26 cellular contexts compared by ENCODE assay signal in the genomic region with DNA sequence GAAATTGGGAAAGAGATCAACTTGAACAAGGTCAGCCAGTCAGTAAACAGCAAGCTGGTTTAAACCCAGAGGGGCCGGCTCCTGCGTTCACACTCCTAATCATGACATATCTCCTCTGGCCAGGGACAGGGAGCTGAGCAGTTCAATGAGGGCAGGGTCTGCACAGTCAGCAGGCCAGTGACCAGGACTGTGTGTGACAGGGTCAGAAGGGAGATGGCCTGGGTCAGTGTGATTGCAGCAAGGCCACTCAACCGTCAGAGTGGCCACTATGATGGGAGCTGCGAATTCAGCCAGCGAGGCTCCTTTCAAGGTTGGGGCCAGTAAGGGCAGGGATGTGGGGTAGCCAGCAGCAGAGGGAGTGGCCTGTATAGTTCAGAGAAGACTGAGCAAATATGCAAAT. TPM values are rescaled to one million over a fixed set of nuclear protein-coding genes. Genes with fewer than 3 reads are reported as not detected.
DNase-seq lines count a peak whose midpoint lies in the region; ATAC-seq, FAIRE-seq and TF ChIP-seq lines count a peak whose summit lies in the region.
"Had no signal": no experiment of that assay in that cellular context is flagged by ENCODE, and none has a peak within 500 bp of the region (broad histone marks: within the 10 kb centered on the region; RNA-seq: fewer than 3 reads in every experiment).

No MANE protein-coding gene starts in this region.

- H3K36me3 Mint-ChIP-seq in stimulated activated memory B cell treated with anti-CD40 and anti-IgM and Interleukin-4, amounts not matched to agents 10 μg/mL and 1 μg/mL and 100 μg/mL, for 72 hours: peaks cover 51% of the 10 kb centered on the region

- H3K4me1 Mint-ChIP-seq in stimulated activated memory B cell treated with anti-CD40 and anti-IgM and Interleukin-4, amounts not matched to agents 10 μg/mL and 1 μg/mL and 100 μg/mL, for 72 hours: peaks cover 5% of the 10 kb centered on the region

- H3K4me3 ChIP-seq in liver (ENCODE audit: low read depth in 1 of 3, low read length in 3 of 3): no peak overlapping the region
- no peak overlapping the region for H3K4me3 ChIP-seq in HepG2 (replicated peaks in 1 of 3; ENCODE audit: insufficient read depth in 1 of 3, low read depth in 2 of 3, low read length in 3 of 3)
- no peak overlapping the region for H3K4me3 ChIP-seq in adrenal gland
- H3K4me3 ChIP-seq in lower lobe of right lung: no peak overlapping the region
- H3K4me3 ChIP-seq: A549; BLaER1 treated with 17β-estradiol and CSF1 and Interleukin-3, amounts not matched to agents 10 nM and 100 nM; GM23248; SJCRH30 had no signal

- peaks cover 8 to 29% (median 22%) of the 10 kb centered on the region in 4 donors for H3K36me3 ChIP-seq in liver (ENCODE audit: control insufficient read depth in 4 of 4, insufficient read depth in 3 of 4, low read depth in 1 of 4, low read length in 3 of 4)
- H3K36me3 ChIP-seq in HepG2 (replicated peaks in 1 of 2; ENCODE audit: control insufficient read depth in 1 of 2, insufficient read depth in 2 of 2, low read length in 2 of 2): peaks cover 18 to 61% of the 10 kb centered on the region in 2 experiments
- H3K36me3 ChIP-seq in adrenal gland (replicated peaks in 1 of 2): peaks cover 0 to 43% of the 10 kb centered on the region in 2 donors
- H3K36me3 ChIP-seq in lower lobe of right lung: peaks cover 72% of the 10 kb centered on the region

- TF ChIP-seq RAD21 in liver (IDR thresholded peaks at IDR 0.05): no peak
- no peak for TF ChIP-seq RAD21 in HepG2 (CRISPR knock-in tag; IDR thresholded peaks at IDR 0.05)

- no peak for TF ChIP-seq POLR2A in HepG2 (IDR thresholded peaks at IDR 0.05; ENCODE audit: insufficient read depth in 1 of 2, low read depth in 2 of 2, low read length in 2 of 2)
- peak in 1 of 2 donors; percentile 24 for TF ChIP-seq POLR2A in adrenal gland (IDR thresholded peaks at IDR 0.05)

- no peaks in the 10 kb centered on the region for H3K9me3 Mint-ChIP-seq in stimulated activated memory B cell treated with anti-CD40 and anti-IgM and Interleukin-4, amounts not matched to agents 10 μg/mL and 1 μg/mL and 100 μg/mL, for 72 hours
- H3K9me3 Mint-ChIP-seq: CD4-positive, alpha-beta T cell had no signal

- H3K9ac ChIP-seq in liver (ENCODE audit: low read depth in 1 of 2, low read length in 2 of 2): no peak overlapping the region
- H3K9ac ChIP-seq in HepG2 (ENCODE audit: insufficient read depth, low read depth, low read length): no peak overlapping the region
- H3K9ac ChIP-seq: BLaER1 treated with 17β-estradiol and CSF1 and Interleukin-3, amounts not matched to agents 10 nM and 100 nM; GM23248 had no signal

- peak overlapping the region; percentile 19 for H3K27ac Mint-ChIP-seq in stimulated activated memory B cell treated with anti-CD40 and anti-IgM and Interleukin-4, amounts not matched to agents 10 μg/mL and 1 μg/mL and 100 μg/mL, for 72 hours
- H3K27ac Mint-ChIP-seq: CD4-positive, alpha-beta T cell had no signal

- H3K9me3 ChIP-seq in liver (ENCODE audit: control insufficient read depth in 4 of 4, low read length in 3 of 4): no peaks in the 10 kb centered on the region
- no peaks in the 10 kb centered on the region for H3K9me3 ChIP-seq in HepG2 (ENCODE audit: low read length)
- no peaks in the 10 kb centered on the region for H3K9me3 ChIP-seq in adrenal gland (replicated peaks in 1 of 3)
- H3K9me3 ChIP-seq in lower lobe of right lung: no peaks in the 10 kb centered on the region
- H3K9me3 ChIP-seq: A549; BLaER1 treated with 17β-estradiol and CSF1 and Interleukin-3, amounts not matched to agents 10 nM and 100 nM; SJCRH30 had no signal

- no peaks in the 10 kb centered on the region for H3K79me2 ChIP-seq in HepG2 (ENCODE audit: insufficient read depth, low read length)

- no peak; the same call in 2 of the 3 replicates for ATAC-seq in HepG2
- no peak for ATAC-seq in lower lobe of right lung
- ATAC-seq in stimulated activated memory B cell treated with anti-CD40 and anti-IgM and Interleukin-4, amounts not matched to agents 10 μg/mL and 1 μg/mL and 100 μg/mL, for 72 hours: no peak
- no peak for ATAC-seq in esophagus mucosa
- no peak for ATAC-seq in GM18502 (IDR thresholded peaks at IDR 0.05; ENCODE audit: poor library complexity, unreplicated experiment)
- ATAC-seq in HG03159 (IDR thresholded peaks at IDR 0.05; ENCODE audit: unreplicated experiment): no peak
- ATAC-seq: A549, Right ventricle myocardium inferior, SK-N-SH treated with all-trans-retinoic acid at 6 μM for 48 hours had no signal

- no peaks in the 10 kb centered on the region for H4K20me1 ChIP-seq in HepG2 (ENCODE audit: insufficient read depth, low read length)

- no TSS peak for BruUV-seq in HepG2 (replicated peaks; lab: Mats Ljungman, UMichigan)

- no peak overlapping the region for H3K4me2 ChIP-seq in HepG2 (ENCODE audit: low read depth, low read length)
- H3K4me2 ChIP-seq: A549; BLaER1 treated with 17β-estradiol and CSF1 and Interleukin-3, amounts not matched to agents 10 nM and 100 nM had no signal

- WGBS in liver: 52% methylated on average over 5 of the region's 5 CpGs
- WGBS in HepG2 (ENCODE audit: low lambda C conversion rate): 95% methylated on average over 5 of the region's 5 CpGs
- 50 to 73% (median 55%) methylated on average over 3 to 5 of the region's 5 CpGs for WGBS in adrenal gland, 4 donors

- H3K27me3 ChIP-seq in liver (ENCODE audit: control insufficient read depth in 4 of 4, insufficient read depth in 4 of 4, low read length in 3 of 4) (no peaks in the 10 kb centered on the region), HepG2 (ENCODE audit: control insufficient read depth in 1 of 2, insufficient read depth in 2 of 2, low read length in 2 of 2) (no peaks in the 10 kb centered on the region), adrenal gland (no peaks in the 10 kb centered on the region), lower lobe of right lung (ENCODE audit: low read depth) (no peaks in the 10 kb centered on the region)
- H3K27me3 ChIP-seq: BLaER1 treated with 17β-estradiol and CSF1 and Interleukin-3, amounts not matched to agents 10 nM and 100 nM; SJCRH30 had no signal

- H3K4me3 Mint-ChIP-seq in stimulated activated memory B cell treated with anti-CD40 and anti-IgM and Interleukin-4, amounts not matched to agents 10 μg/mL and 1 μg/mL and 100 μg/mL, for 72 hours: no peak overlapping the region
- H3K4me3 Mint-ChIP-seq: CD4-positive, alpha-beta T cell had no signal

- H3K4me1 ChIP-seq in liver (ENCODE audit: control insufficient read depth in 4 of 4, insufficient read depth in 4 of 4, low read length in 3 of 4) (peaks cover 0 to 12% (median 9%) of the 10 kb centered on the region in 4 donors), HepG2 (ENCODE audit: insufficient read depth, low read length) (no peaks in the 10 kb centered on the region), adrenal gland (replicated peaks in 1 of 2) (peaks cover 9 to 21% of the 10 kb centered on the region in 2 donors), lower lobe of right lung (no peaks in the 10 kb centered on the region)
- H3K4me1 ChIP-seq: A549, SJCRH30 had no signal

- TF ChIP-seq CTCF in liver (IDR thresholded peaks at IDR 0.05; ENCODE audit: low read depth, low read length, missing input control) (no peak), HepG2 (CRISPR knock-in tag; IDR thresholded peaks at IDR 0.05) (no peak), adrenal gland (IDR thresholded peaks at IDR 0.05) (no peak), lower lobe of right lung (IDR thresholded peaks at IDR 0.05) (no peak)

- no peak for TF ChIP-seq EP300 in HepG2 (IDR thresholded peaks at IDR 0.05; ENCODE audit: low read depth in 2 of 2, low read length in 2 of 2)
- TF ChIP-seq EP300 in HepG2 (CRISPR knock-in tag; IDR thresholded peaks at IDR 0.05; ENCODE audit: borderline replicate concordance): no peak

- CTCF ChIA-PET in HepG2 (lab: Yijun Ruan, JAX; ENCODE audit: low intra/inter-chr PET ratio, low total read pairs): no interaction called here

- H2AFZ ChIP-seq in HepG2 (ENCODE audit: low read length): no peak overlapping the region
- H2AFZ ChIP-seq: GM23248 had no signal

- DNase-seq in HepG2 (ENCODE audit: low spot score): no peak
- DNase-seq in adrenal gland: peak in 6 of 7 donors; percentile 53 to 79 (median 67)
- peak; percentile 19 for DNase-seq in lower lobe of right lung
- DNase-seq: AML-193; CD4-positive, alpha-beta T cell; GM23248; H7; Karpas-422; NCI-H1092 treated with DMSO at 0.1 percent for 48 hours; NCI-H1436 treated with DMSO at 0.1 percent for 48 hours; NCI-H187 treated with DMSO at 0.1 percent for 48 hours; NCI-H2107; NCI-H524; NCI-H774; SJCRH30 had no signal

- no peaks in the 10 kb centered on the region for H3K27me3 Mint-ChIP-seq in stimulated activated memory B cell treated with anti-CD40 and anti-IgM and Interleukin-4, amounts not matched to agents 10 μg/mL and 1 μg/mL and 100 μg/mL, for 72 hours
- H3K27me3 Mint-ChIP-seq: CD4-positive, alpha-beta T cell had no signal

- FAIRE-seq in HepG2 (lab: Jason Lieb, UNC): no peak
- FAIRE-seq: A549, G401.6 had no signal

- intact Hi-C loops in HepG2 (cut with micrococcal nuclease; ENCODE audit: unreplicated experiment) (no loop called here), adrenal gland (cut with DNase I) (no loop called here), lower lobe of right lung (cut with DNase I) (no loop called here)

- in situ Hi-C loops in HepG2 (cut with HindIII; ENCODE audit: extremely low pct_ligation_motif_present, low pct_unique_long_range_greater_than_20kb): no loop called here

- H3K27ac ChIP-seq in liver (ENCODE audit: low read depth in 1 of 2, low read length in 2 of 2) (peak overlapping the region in 1 of 2 donors; percentile 23), HepG2 (ENCODE audit: extremely low read length, insufficient read depth, low read length) (no peak overlapping the region), adrenal gland (peak overlapping the region; percentile 35 to 77 (median 48)), lower lobe of right lung (no peak overlapping the region)
- H3K27ac ChIP-seq: A549; BLaER1 treated with 17β-estradiol and CSF1 and Interleukin-3, amounts not matched to agents 10 nM and 100 nM; GM23248; HL-60; SJCRH30 had no signal

- POLR2A ChIA-PET in HepG2 (lab: Yijun Ruan, JAX): no interaction called here

RNA-seq across cellular contexts. Expression of a gene that starts 20.1 kb away (rescaled TPM):
- total RNA-seq in liver (10 to 100 TPM; 13.6 to 15.1 TPM), HepG2 (2016; rRNA removed; fragmentation: Illumina TruSeq; extraction: Trizol) (20.2 and 24.7 TPM in 2 replicates), adrenal gland (10 to 100 TPM; 10.3 to 39.7 (median 26.1) TPM), lower lobe of right lung (19.4 TPM), esophagus mucosa (19.7 TPM)
- polyA plus RNA-seq in liver (1 to 10 TPM; 2.1 to 5.3 TPM), HepG2 (2011; rRNA removed) (13.0 and 18.0 TPM in 2 replicates), adrenal gland (10 to 100 TPM in 1 of 3 donors, 1 to 10 TPM in 2; 5.9 to 14.3 (median 8.0) TPM)
- total RNA-seq in HepG2 (2016; cell fraction: cytosol; rRNA removed; fragmentation: Illumina TruSeq; extraction: Trizol; ENCODE audit: low read depth): 4.3 and 6.3 TPM in 2 replicates
- 19.4 and 25.8 TPM in 2 replicates for total RNA-seq in HepG2 (2016; cell fraction: insoluble cytoplasmic fraction; rRNA removed; fragmentation: Illumina TruSeq; extraction: Trizol)
- total RNA-seq in HepG2 (2016; cell fraction: membrane; rRNA removed; fragmentation: Illumina TruSeq; extraction: Trizol): 5.9 and 8.3 TPM in 2 replicates
- 26.3 and 28.9 TPM in 2 replicates for total RNA-seq in HepG2 (2016; cell fraction: nucleus; rRNA removed; fragmentation: Illumina TruSeq; extraction: Trizol)
- polyA plus RNA-seq in HepG2 (2011; cell fraction: cytosol; rRNA removed): 4.1 and 6.3 TPM in 2 replicates
- 21.8 and 23.2 TPM in 2 replicates for polyA plus RNA-seq in HepG2 (2011; cell fraction: nucleus; rRNA removed)
- polyA plus RNA-seq in HepG2 (2012): 5.5 and 7.7 TPM in 2 replicates
- polyA plus RNA-seq in HepG2 (2016; cell fraction: cytosol; fragmentation: Illumina TruSeq; extraction: Trizol; ENCODE audit: low read depth): 1.00 and 1.3 TPM in 2 replicates
- 11.8 and 15.3 TPM in 2 replicates for polyA plus RNA-seq in HepG2 (2016; cell fraction: insoluble cytoplasmic fraction; fragmentation: Illumina TruSeq; extraction: Trizol; ENCODE audit: low read depth)
- 2.0 and 2.6 TPM in 2 replicates for polyA plus RNA-seq in HepG2 (2016; cell fraction: membrane; fragmentation: Illumina TruSeq; extraction: Trizol; ENCODE audit: low read depth)
- 25.2 and 25.4 TPM in 2 replicates for polyA plus RNA-seq in HepG2 (2016; cell fraction: nucleus; fragmentation: Illumina TruSeq; extraction: Trizol; ENCODE audit: insufficient read depth, low read depth)
- polyA minus RNA-seq in HepG2 (2011; rRNA and poly(A)+ RNA removed; ENCODE audit: low replicate concordance): 14.0 and 45.5 TPM in 2 replicates
- polyA minus RNA-seq in HepG2 (2011; cell fraction: cytosol; rRNA and poly(A)+ RNA removed): 5.5 and 8.8 TPM in 2 replicates
- polyA minus RNA-seq in HepG2 (2011; cell fraction: nucleus; rRNA and poly(A)+ RNA removed): 63.2 and 74.2 TPM in 2 replicates

RNA-seq across cellular contexts. Expression of a gene that starts 20.9 kb away (rescaled TPM):
- total RNA-seq in liver: not detected
- not detected for polyA plus RNA-seq in liver
- 0.98 and 1.4 TPM in 2 replicates for total RNA-seq in HepG2 (2016; rRNA removed; fragmentation: Illumina TruSeq; extraction: Trizol)
- total RNA-seq in HepG2 (2016; cell fraction: cytosol; rRNA removed; fragmentation: Illumina TruSeq; extraction: Trizol; ENCODE audit: low read depth): 0.26 and 0.30 TPM in 2 replicates
- total RNA-seq in HepG2 (2016; cell fraction: insoluble cytoplasmic fraction; rRNA removed; fragmentation: Illumina TruSeq; extraction: Trizol): 1.4 and 1.7 TPM in 2 replicates
- 1.1 and 2.0 TPM in 2 replicates for total RNA-seq in HepG2 (2016; cell fraction: membrane; rRNA removed; fragmentation: Illumina TruSeq; extraction: Trizol)
- 1.1 TPM in 2 replicates for total RNA-seq in HepG2 (2016; cell fraction: nucleus; rRNA removed; fragmentation: Illumina TruSeq; extraction: Trizol)
- 1.6 and 1.9 TPM in 2 replicates for polyA plus RNA-seq in HepG2 (2011; rRNA removed)
- 1.8 and 2.4 TPM in 2 replicates for polyA plus RNA-seq in HepG2 (2011; cell fraction: cytosol; rRNA removed)
- polyA plus RNA-seq in HepG2 (2011; cell fraction: nucleus; rRNA removed): 0.93 and 1.9 TPM in 2 replicates
- 0.30 and 0.32 TPM in 2 replicates for polyA plus RNA-seq in HepG2 (2012)
- polyA plus RNA-seq in HepG2 (2016; cell fraction: cytosol; fragmentation: Illumina TruSeq; extraction: Trizol; ENCODE audit: low read depth): 0.71 and 0.72 TPM in 2 replicates
- polyA plus RNA-seq in HepG2 (2016; cell fraction: insoluble cytoplasmic fraction; fragmentation: Illumina TruSeq; extraction: Trizol; ENCODE audit: low read depth): 0.81 and 1.2 TPM in 2 replicates
- polyA plus RNA-seq in HepG2 (2016; cell fraction: membrane; fragmentation: Illumina TruSeq; extraction: Trizol; ENCODE audit: low read depth): 1.2 TPM in 2 replicates
- 1.9 and 2.5 TPM in 2 replicates for polyA plus RNA-seq in HepG2 (2016; cell fraction: nucleus; fragmentation: Illumina TruSeq; extraction: Trizol; ENCODE audit: insufficient read depth, low read depth)
- 0.09 and 5.5 TPM in 2 replicates for polyA minus RNA-seq in HepG2 (2011; rRNA and poly(A)+ RNA removed; ENCODE audit: low replicate concordance)
- polyA minus RNA-seq in HepG2 (2011; cell fraction: cytosol; rRNA and poly(A)+ RNA removed): 0.79 and 1.3 TPM in 2 replicates
- polyA minus RNA-seq in HepG2 (2011; cell fraction: nucleus; rRNA and poly(A)+ RNA removed): 0.26 and 1.2 TPM in 2 replicates
- under 1 TPM in 4 of 8 donors, not detected in 4; 0.11 to 0.83 (median 0.47) TPM for total RNA-seq in adrenal gland
- under 1 TPM; 0.27 to 0.40 (median 0.37) TPM for polyA plus RNA-seq in adrenal gland
- 0.27 TPM for total RNA-seq in lower lobe of right lung
- not detected for total RNA-seq in esophagus mucosa
- total RNA-seq: CD4-positive, alpha-beta T cell; GM23248; Right ventricle myocardium inferior had no signal
- polyA plus RNA-seq: A549, GM23248 had no signal

RNA-seq across cellular contexts. Expression of a gene that starts 42.8 kb away (rescaled TPM):
- total RNA-seq in liver (1 to 10 TPM; 1.4 to 1.9 TPM), HepG2 (2016; rRNA removed; fragmentation: Illumina TruSeq; extraction: Trizol) (1.9 and 3.5 TPM in 2 replicates), adrenal gland (10 to 100 TPM; 14.0 to 29.2 (median 18.4) TPM), lower lobe of right lung (9.5 TPM), esophagus mucosa (24.4 TPM)
- polyA plus RNA-seq in liver (under 1 TPM; 0.28 to 0.81 TPM), HepG2 (2011; rRNA removed) (1.9 and 2.6 TPM in 2 replicates), adrenal gland (10 to 100 TPM in 2 of 3 donors, 1 to 10 TPM in 1; 2.0 to 96.3 (median 23.0) TPM)
- 0.51 and 0.62 TPM in 2 replicates for total RNA-seq in HepG2 (2016; cell fraction: cytosol; rRNA removed; fragmentation: Illumina TruSeq; extraction: Trizol; ENCODE audit: low read depth)
- total RNA-seq in HepG2 (2016; cell fraction: insoluble cytoplasmic fraction; rRNA removed; fragmentation: Illumina TruSeq; extraction: Trizol): 1.4 and 3.4 TPM in 2 replicates
- 0.99 and 1.2 TPM in 2 replicates for total RNA-seq in HepG2 (2016; cell fraction: membrane; rRNA removed; fragmentation: Illumina TruSeq; extraction: Trizol)
- 3.3 and 4.4 TPM in 2 replicates for total RNA-seq in HepG2 (2016; cell fraction: nucleus; rRNA removed; fragmentation: Illumina TruSeq; extraction: Trizol)
- polyA plus RNA-seq in HepG2 (2011; cell fraction: cytosol; rRNA removed): 1.1 and 1.7 TPM in 2 replicates
- polyA plus RNA-seq in HepG2 (2011; cell fraction: nucleus; rRNA removed): 17.2 and 22.8 TPM in 2 replicates
- 1.4 and 1.5 TPM in 2 replicates for polyA plus RNA-seq in HepG2 (2012)
- polyA plus RNA-seq in HepG2 (2016; cell fraction: cytosol; fragmentation: Illumina TruSeq; extraction: Trizol; ENCODE audit: low read depth): 0.23 and 0.25 TPM in 2 replicates
- polyA plus RNA-seq in HepG2 (2016; cell fraction: insoluble cytoplasmic fraction; fragmentation: Illumina TruSeq; extraction: Trizol; ENCODE audit: low read depth): 1.9 and 2.0 TPM in 2 replicates
- 0.45 and 0.71 TPM in 2 replicates for polyA plus RNA-seq in HepG2 (2016; cell fraction: membrane; fragmentation: Illumina TruSeq; extraction: Trizol; ENCODE audit: low read depth)
- 9.3 and 11.3 TPM in 2 replicates for polyA plus RNA-seq in HepG2 (2016; cell fraction: nucleus; fragmentation: Illumina TruSeq; extraction: Trizol; ENCODE audit: insufficient read depth, low read depth)
- polyA minus RNA-seq in HepG2 (2011; rRNA and poly(A)+ RNA removed; ENCODE audit: low replicate concordance): 1.9 and 3.8 TPM in 2 replicates
- 1.4 TPM in 2 replicates for polyA minus RNA-seq in HepG2 (2011; cell fraction: cytosol; rRNA and poly(A)+ RNA removed)
- 2.6 and 3.0 TPM in 2 replicates for polyA minus RNA-seq in HepG2 (2011; cell fraction: nucleus; rRNA and poly(A)+ RNA removed)

RNA-seq across cellular contexts. Expression of a gene that starts 45.5 kb away (rescaled TPM):
- total RNA-seq in liver: 10 to 100 TPM in 1 of 2 donors, 1 to 10 TPM in 1; 8.3 to 18.1 TPM
- 10 to 100 TPM in 1 of 2 donors, 1 to 10 TPM in 1; 9.4 to 16.8 TPM for polyA plus RNA-seq in liver
- total RNA-seq in HepG2 (2016; rRNA removed; fragmentation: Illumina TruSeq; extraction: Trizol): 13.8 and 17.1 TPM in 2 replicates
- 5.0 and 5.2 TPM in 2 replicates for total RNA-seq in HepG2 (2016; cell fraction: cytosol; rRNA removed; fragmentation: Illumina TruSeq; extraction: Trizol; ENCODE audit: low read depth)
- total RNA-seq in HepG2 (2016; cell fraction: insoluble cytoplasmic fraction; rRNA removed; fragmentation: Illumina TruSeq; extraction: Trizol): 8.3 and 21.5 TPM in 2 replicates
- 5.7 and 8.8 TPM in 2 replicates for total RNA-seq in HepG2 (2016; cell fraction: membrane; rRNA removed; fragmentation: Illumina TruSeq; extraction: Trizol)
- 17.3 and 20.3 TPM in 2 replicates for total RNA-seq in HepG2 (2016; cell fraction: nucleus; rRNA removed; fragmentation: Illumina TruSeq; extraction: Trizol)
- 13.0 and 18.1 TPM in 2 replicates for polyA plus RNA-seq in HepG2 (2011; rRNA removed)
- polyA plus RNA-seq in HepG2 (2011; cell fraction: cytosol; rRNA removed): 10.2 and 13.3 TPM in 2 replicates
- polyA plus RNA-seq in HepG2 (2011; cell fraction: nucleus; rRNA removed): 62.4 and 69.3 TPM in 2 replicates
- polyA plus RNA-seq in HepG2 (2012): 9.9 and 13.5 TPM in 2 replicates
- 3.7 and 4.2 TPM in 2 replicates for polyA plus RNA-seq in HepG2 (2016; cell fraction: cytosol; fragmentation: Illumina TruSeq; extraction: Trizol; ENCODE audit: low read depth)
- polyA plus RNA-seq in HepG2 (2016; cell fraction: insoluble cytoplasmic fraction; fragmentation: Illumina TruSeq; extraction: Trizol; ENCODE audit: low read depth): 7.6 TPM in 2 replicates
- polyA plus RNA-seq in HepG2 (2016; cell fraction: membrane; fragmentation: Illumina TruSeq; extraction: Trizol; ENCODE audit: low read depth): 5.0 and 5.6 TPM in 2 replicates
- polyA plus RNA-seq in HepG2 (2016; cell fraction: nucleus; fragmentation: Illumina TruSeq; extraction: Trizol; ENCODE audit: insufficient read depth, low read depth): 44.7 and 51.5 TPM in 2 replicates
- 30.6 and 46.1 TPM in 2 replicates for polyA minus RNA-seq in HepG2 (2011; rRNA and poly(A)+ RNA removed; ENCODE audit: low replicate concordance)
- polyA minus RNA-seq in HepG2 (2011; cell fraction: cytosol; rRNA and poly(A)+ RNA removed): 4.3 and 8.8 TPM in 2 replicates
- 18.5 and 19.6 TPM in 2 replicates for polyA minus RNA-seq in HepG2 (2011; cell fraction: nucleus; rRNA and poly(A)+ RNA removed)
- 10 to 100 TPM in 7 of 8 donors, 1 to 10 TPM in 1; 9.5 to 50.9 (median 26.3) TPM for total RNA-seq in adrenal gland
- 100 to 1,000 TPM in 2 of 3 donors, 1 to 10 TPM in 1; 6.8 to 245 (median 186) TPM for polyA plus RNA-seq in adrenal gland
- 36.5 TPM for total RNA-seq in lower lobe of right lung
- 14.5 TPM for total RNA-seq in esophagus mucosa

Comparison
In these comparisons a context has a peak if more than half of its experiments do, and no peak if none do; other contexts are left out.
1. H3K27ac ChIP-seq: peak in adrenal gland (5 of 5); none in HepG2 (single experiment) and lower lobe of right lung (single experiment).